Comparison of ENCODE assay signal across 8 cellular contexts in genomic region chr2:3377612-3378432, GRCh38. TPM values are rescaled to one million over a fixed set of nuclear protein-coding genes. Genes with fewer than 3 reads are reported as not detected.
DNase-seq lines count a peak whose midpoint lies in the region; ATAC-seq, FAIRE-seq and TF ChIP-seq lines count a peak whose summit lies in the region.

EIPR1 (minus strand) TSS chr2:3377818; CDS start chr2:3377689, 129 bp downstream.

- peaks cover 0 to 4% (median 0%) of the 10 kb centered on the region in 3 donors for H3K36me3 ChIP-seq in pancreas
- H3K36me3 ChIP-seq in tibial artery = peaks cover 0 to 6% (median 0%) of the 10 kb centered on the region in 3 donors

- H3K4me3 ChIP-seq in GM12864 (ENCODE audit: low read depth, low read length) (peak within 1 kb of the TSS; percentile 92), pancreas (peak within 1 kb of the TSS; percentile 54 to 96 (median 73)), tibial artery (peak within 1 kb of the TSS; percentile 70 to 94)

- H3K4me1 ChIP-seq in pancreas (peaks cover 3 to 27% (median 5%) of the 10 kb centered on the region in 3 donors), tibial artery (peaks cover 0 to 36% (median 24%) of the 10 kb centered on the region in 4 donors)

- intact Hi-C loops in Right ventricle myocardium inferior (cut with DNase I) = loop anchor here (1.0 to 10.0 kb wide), 3 partner anchors 77 to 180 kb away; partner anchors contain the start of genes ADI1 and RNASEH1
- intact Hi-C loops in pancreas (cut with DNase I) = no loop called here
- intact Hi-C loops in tibial artery (cut with DNase I; ENCODE audit: low total_unique reads) = no loop called here

- H3K9me3 ChIP-seq in pancreas (no peaks in the 10 kb centered on the region), tibial artery (no peaks in the 10 kb centered on the region)

- H3K27ac ChIP-seq in pancreas (peak within 1 kb of the TSS; percentile 79 to 92 (median 83)), tibial artery (peak within 1 kb of the TSS; percentile 81 to 89)

- ATAC-seq in HG02759 (IDR thresholded peaks at IDR 0.05; ENCODE audit: unreplicated experiment) (peak; percentile 82), Right ventricle myocardium inferior (peak; percentile 96), pancreas (peak; percentile 88 to 93 (median 90))

- DNase-seq in GM12864 (ENCODE audit: low read depth) (peak; percentile 96), NCI-H1417 (lab: John Stamatoyannopoulos, UW) (peak; percentile 98 to 100 (median 99)), SW 1271 (lab: John Stamatoyannopoulos, UW) (peak; percentile 97 to 98), Right ventricle myocardium inferior (ENCODE audit: missing footprints) (peak; percentile 100), pancreas (peak; percentile 96 to 98 (median 97)), tibial artery (peak; percentile 98 to 99)
- peak; percentile 89 for DNase-seq in activated naive CD8-positive, alpha-beta T cell treated with anti-CD3 and anti-CD28 coated beads, Interleukin-2, amount 50 U/mL, for 16 hours (ENCODE audit: low read depth, low spot score)

- TF ChIP-seq CTCF in GM12864 (IDR thresholded peaks at IDR 0.05; ENCODE audit: low read depth, low read length, missing control alignments) = no peak
- TF ChIP-seq CTCF in pancreas (IDR thresholded peaks at IDR 0.05) = peak in 1 of 4 donors; percentile 14
- peak in 1 of 2 experiments; percentile 6 for TF ChIP-seq CTCF in tibial artery (IDR thresholded peaks at IDR 0.05)

- H3K27me3 ChIP-seq in pancreas (no peaks in the 10 kb centered on the region), tibial artery (no peaks in the 10 kb centered on the region)

- peak; percentile 67 for FAIRE-seq in pancreas (lab: Jason Lieb, UNC)

- 1 to 2% methylated on average over 57 of the region's 57 CpGs for WGBS in pancreas, 2 donors

RNA-seq across cellular contexts. Expression of gene EIPR1, which starts in this region (rescaled TPM):
- total RNA-seq in Right ventricle myocardium inferior (10.2 TPM), pancreas (10 to 100 TPM in 1 of 6 donors, 1 to 10 TPM in 5; 4.3 to 12.5 (median 6.4) TPM)
- 10 to 100 TPM in 1 of 2 donors, 1 to 10 TPM in 1; 5.9 to 12.4 TPM for polyA plus RNA-seq in pancreas

Comparison
In these comparisons a context has a peak if more than half of its experiments do, and no peak if none do; other contexts are left out.
1. Peak in every context shown above with its lines: DNase-seq, ATAC-seq, H3K4me3 ChIP-seq and H3K27ac ChIP-seq.